Comparison of ENCODE assay signal across 9 cellular contexts in genomic region chr11:40842750-40843339, GRCh38.
"Had no signal": no experiment of that assay in that cellular context is flagged by ENCODE, and none has a peak within 500 bp of the region (broad histone marks: within the 10 kb centered on the region; RNA-seq: fewer than 3 reads in every experiment).

No MANE protein-coding gene starts in this region.

- DNase-seq: GOT3, H9, KBM-7 had no signal

- H3K27ac Mint-ChIP-seq: IgD-negative memory B cell had no signal

- H3K9ac ChIP-seq: KMS-11 had no signal

- H3K27me3 Mint-ChIP-seq: IgD-negative memory B cell had no signal

- H3K27ac ChIP-seq: KMS-11 had no signal

- ATAC-seq: HCT116, HepG2 had no signal

- H3K9me3 Mint-ChIP-seq: H9 had no signal

- H3K36me3 Mint-ChIP-seq: IgD-negative memory B cell had no signal

- H3K4me2 ChIP-seq: KMS-11 had no signal

- H3K4me3 Mint-ChIP-seq: H9, IgD-negative memory B cell had no signal

- FAIRE-seq: H54, HepG2, HTR-8/SVneo had no signal

- H3K4me1 Mint-ChIP-seq: IgD-negative memory B cell had no signal
